In genomic region chrX:49309401-49309981, GRCh38 we compare ENCODE assay signal across 8 cellular contexts. TPM values are rescaled to one million over a fixed set of nuclear protein-coding genes. Genes with fewer than 3 reads are reported as not detected.
A peak's percentile ranks its signal among the peaks of the same experiment; 100 is the strongest.
DNase-seq lines count a peak whose midpoint lies in the region; ATAC-seq and TF ChIP-seq lines count a peak whose summit lies in the region.

No MANE protein-coding gene starts in this region.

- peak overlapping the region; percentile 86 for H3K4me3 Mint-ChIP-seq in CD8-positive, alpha-beta T cell
- H3K4me3 Mint-ChIP-seq in neural crest cell = no peak overlapping the region

- TF ChIP-seq POLR2A in esophagus squamous epithelium (IDR thresholded peaks at IDR 0.05) = no peak

- H3K9me3 Mint-ChIP-seq in CD8-positive, alpha-beta T cell = no peaks in the 10 kb centered on the region
- H3K9me3 Mint-ChIP-seq in neural crest cell = peaks cover 5% of the 10 kb centered on the region

- H3K27ac Mint-ChIP-seq in CD8-positive, alpha-beta T cell = peak overlapping the region; percentile 97
- peak overlapping the region; percentile 57 for H3K27ac Mint-ChIP-seq in neural crest cell (ENCODE audit: unreplicated experiment)

- H3K4me1 ChIP-seq in CD8-positive, alpha-beta T cell (ENCODE audit: insufficient read depth, low read length) = peaks cover 18% of the 10 kb centered on the region
- H3K4me1 ChIP-seq in esophagus squamous epithelium = peaks cover 0 to 21% (median 10%) of the 10 kb centered on the region in 3 donors

- no peak for TF ChIP-seq CTCF in CD8-positive, alpha-beta T cell (IDR thresholded peaks at IDR 0.05)
- TF ChIP-seq CTCF in esophagus squamous epithelium (IDR thresholded peaks at IDR 0.05) (no peak), neural crest cell (conservative IDR thresholded peaks at IDR 0.05) (no peak)

- intact Hi-C loops in CD8-positive, alpha-beta T cell (cut with DNase I, micrococcal nuclease) = loop anchor here (1.0 to 2.0 kb wide), 3 partner anchors 40 to 109 kb away; partner anchors contain the start of genes PPP1R3F (in 2 of the 2) and SYP (in 1 of the 2)
- intact Hi-C loops in esophagus squamous epithelium (cut with DNase I) = no loop called here

- no peaks in the 10 kb centered on the region for H3K27me3 Mint-ChIP-seq in CD8-positive, alpha-beta T cell (ENCODE audit: low read depth)
- peaks cover 13% of the 10 kb centered on the region for H3K27me3 Mint-ChIP-seq in neural crest cell (ENCODE audit: low read depth)

- WGBS in esophagus squamous epithelium, 2 donors = 0 to 32% methylated on average over 8 of the region's 8 CpGs

- ATAC-seq in CD8-positive, alpha-beta T cell = peak; percentile 74
- no peak for ATAC-seq in HG02852 (IDR thresholded peaks at IDR 0.05; ENCODE audit: unreplicated experiment)

- H3K27me3 ChIP-seq in CD8-positive, alpha-beta T cell (ENCODE audit: insufficient read depth, low read length) = no peaks in the 10 kb centered on the region
- no peaks in the 10 kb centered on the region for H3K27me3 ChIP-seq in esophagus squamous epithelium

- peak in 5 of 7 experiments; percentile 1 to 62 (median 35) for DNase-seq in CD8-positive, alpha-beta T cell
- DNase-seq in RPMI7951 (ENCODE audit: low read depth) (peak; percentile 43), esophagus squamous epithelium (lab: John Stamatoyannopoulos, UW) (no peak), neural crest cell (ENCODE audit: low read depth, low spot score) (no peak), NCI-H446 treated with DMSO at 0.1 percent for 48 hours (lab: John Stamatoyannopoulos, UW) (no peak), NCI-H2196 treated with DMSO at 0.1 percent for 48 hours (lab: John Stamatoyannopoulos, UW; ENCODE audit: unreplicated experiment) (no peak), C1 segment of cervical spinal cord (lab: John Stamatoyannopoulos, UW) (no peak)

- CTCF ChIA-PET in CD8-positive, alpha-beta T cell (lab: Charles Lee) = interaction anchor here (0.9 to 1.2 kb wide), 3 partner anchors 18 to 445 kb away, joined by 3 read pairs; no protein-coding TSS in a partner anchor

- H3K9me3 ChIP-seq in CD8-positive, alpha-beta T cell (ENCODE audit: low read length) = no peaks in the 10 kb centered on the region
- H3K9me3 ChIP-seq in esophagus squamous epithelium = no peaks in the 10 kb centered on the region

- POLR2A ChIA-PET in CD8-positive, alpha-beta T cell (lab: Charles Lee) = interaction anchor here (0.6 to 1.7 kb wide), 7 partner anchors 8 to 307 kb away, joined by 3 to 8 read pairs (median 4); partner anchors contain the start of genes CCDC22 and GRIPAP1

- no peaks in the 10 kb centered on the region for H3K36me3 ChIP-seq in CD8-positive, alpha-beta T cell (ENCODE audit: insufficient read depth, low read length)
- no peaks in the 10 kb centered on the region for H3K36me3 ChIP-seq in esophagus squamous epithelium

- peak overlapping the region; percentile 64 for H3K27ac ChIP-seq in CD8-positive, alpha-beta T cell (ENCODE audit: low read depth, low read length)
- peak overlapping the region; percentile 45 to 86 (median 75) for H3K27ac ChIP-seq in esophagus squamous epithelium

- H3K4me3 ChIP-seq in CD8-positive, alpha-beta T cell (ENCODE audit: low read depth, low read length) = peak overlapping the region; percentile 54
- peak overlapping the region; percentile 5 to 53 (median 32) for H3K4me3 ChIP-seq in esophagus squamous epithelium

- no peaks in the 10 kb centered on the region for H3K36me3 Mint-ChIP-seq in CD8-positive, alpha-beta T cell
- no peaks in the 10 kb centered on the region for H3K36me3 Mint-ChIP-seq in neural crest cell (ENCODE audit: low read depth)

- peaks cover 21% of the 10 kb centered on the region for H3K4me1 Mint-ChIP-seq in CD8-positive, alpha-beta T cell (ENCODE audit: low read depth)
- peaks cover 21% of the 10 kb centered on the region for H3K4me1 Mint-ChIP-seq in neural crest cell

RNA-seq across cellular contexts. Expression of gene GAGE10, which starts 6.0 kb away (rescaled TPM):
- total RNA-seq in CD8-positive, alpha-beta T cell = not detected
- not detected in 2 replicates for total RNA-seq in RPMI7951 (2014; rRNA removed; shearing (Covaris generic))
- total RNA-seq in esophagus squamous epithelium = not detected
- not detected in 2 replicates for total RNA-seq in neural crest cell

RNA-seq across cellular contexts. Expression of gene GAGE12J, which starts 12.3 kb away (rescaled TPM):
- total RNA-seq in CD8-positive, alpha-beta T cell = not detected
- total RNA-seq in RPMI7951 (2014; rRNA removed; shearing (Covaris generic)) = not detected in 2 replicates
- total RNA-seq in esophagus squamous epithelium (not detected), neural crest cell (not detected in 2 replicates)

RNA-seq across cellular contexts. Expression of gene GAGE13, which starts 21.9 kb away (rescaled TPM):
- not detected for total RNA-seq in CD8-positive, alpha-beta T cell
- 1.4 and 1.8 TPM in 2 replicates for total RNA-seq in RPMI7951 (2014; rRNA removed; shearing (Covaris generic))
- total RNA-seq in esophagus squamous epithelium = not detected
- not detected in 2 replicates for total RNA-seq in neural crest cell

RNA-seq across cellular contexts. Expression of gene PPP1R3F, which starts 39.9 kb away (rescaled TPM):
- 1 to 10 TPM; 4.8 to 6.1 TPM for total RNA-seq in CD8-positive, alpha-beta T cell
- total RNA-seq in RPMI7951 (2014; rRNA removed; shearing (Covaris generic)) = 2.3 and 2.9 TPM in 2 replicates
- 10 to 100 TPM in 1 of 4 donors, 1 to 10 TPM in 3; 4.2 to 10.7 (median 8.0) TPM for total RNA-seq in esophagus squamous epithelium
- 11.5 and 13.1 TPM in 2 replicates for total RNA-seq in neural crest cell

RNA-seq across cellular contexts. Expression of gene FOXP3, which starts 45.0 kb away (rescaled TPM):
- under 1 TPM; 0.67 to 0.71 TPM for total RNA-seq in CD8-positive, alpha-beta T cell
- not detected in 2 replicates for total RNA-seq in RPMI7951 (2014; rRNA removed; shearing (Covaris generic))
- total RNA-seq in esophagus squamous epithelium = 1 to 10 TPM in 1 of 4 donors, under 1 TPM in 3; 0.38 to 2.1 (median 0.81) TPM
- 0.26 and 0.39 TPM in 2 replicates for total RNA-seq in neural crest cell

Comparison
In these comparisons a context has a peak if more than half of its experiments do, and no peak if none do; other contexts are left out.
1. DNase-seq: peak in CD8-positive, alpha-beta T cell (5 of 7) and RPMI7951 (single experiment); none in esophagus squamous epithelium (single experiment), neural crest cell (single experiment), NCI-H446 treated with DMSO at 0.1 percent for 48 hours (single experiment), NCI-H2196 treated with DMSO at 0.1 percent for 48 hours (single experiment) and C1 segment of cervical spinal cord (0 of 14).